9 cellular contexts compared by ENCODE assay signal in the genomic region with DNA sequence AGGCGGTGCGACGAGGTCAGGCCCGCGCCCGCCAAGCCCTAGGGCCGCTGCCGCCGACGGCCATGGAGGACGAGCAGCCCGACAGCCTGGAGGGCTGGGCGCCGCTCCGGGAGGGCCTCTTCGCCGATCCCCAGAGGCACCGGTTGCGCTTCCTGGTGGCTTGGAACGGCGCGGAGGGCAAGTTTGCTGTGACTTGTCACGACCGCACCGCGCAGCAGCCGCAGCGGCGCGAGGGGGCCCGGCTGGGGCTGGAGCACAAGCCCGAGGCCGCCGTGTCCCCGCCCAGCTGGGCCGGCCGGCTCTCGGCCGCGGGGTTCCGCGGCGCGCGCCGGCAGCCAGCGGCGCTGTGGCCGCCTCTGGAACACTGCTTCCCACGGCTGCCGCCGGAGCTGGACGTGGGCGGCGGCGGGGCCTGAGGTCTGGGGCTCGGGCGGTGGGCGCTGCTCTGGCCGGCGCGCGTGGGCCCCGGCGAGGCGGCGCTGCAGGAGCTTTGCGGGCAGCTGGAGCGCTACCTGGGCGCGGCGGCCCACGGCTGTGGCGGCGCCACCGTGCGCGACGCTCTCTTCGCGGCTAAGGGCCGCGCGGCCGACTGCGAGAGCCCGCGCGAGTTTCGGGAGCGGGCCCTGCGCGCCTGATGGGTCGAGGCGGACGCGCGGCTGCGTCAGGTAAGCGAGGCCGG. TPM values are rescaled to one million over a fixed set of nuclear protein-coding genes. Genes with fewer than 3 reads are reported as not detected.
A peak's percentile ranks its signal among the peaks of the same experiment; 100 is the strongest.
DNase-seq lines count a peak whose midpoint lies in the region; TF ChIP-seq lines count a peak whose summit lies in the region.
"Not testable (repeated sequence)": the region's sequence is repeated elsewhere in the genome, so short reads cannot be mapped to it uniquely, and the experiment has no call there.
"Had no signal": no experiment of that assay in that cellular context is flagged by ENCODE, and none has a peak within 500 bp of the region (broad histone marks: within the 10 kb centered on the region; RNA-seq: fewer than 3 reads in every experiment).

No MANE protein-coding gene starts in this region.

- WGBS in thyroid gland, 2 donors: 0% methylated on average over 5 to 6 of the region's 101 CpGs

- intact Hi-C loops in dendritic cell treated with granulocyte-macrophage colony-stimulating factor and Interleukin-4, amounts not matched to agents 40 ng/mL and 50 ng/mL, for 4 days (cut with micrococcal nuclease); thyroid gland (cut with DNase I): not testable (repeated sequence)

- not testable (repeated sequence) for H3K4me1 ChIP-seq in iPS-18a (ENCODE audit: control insufficient read depth, low read depth, low read length); parathyroid adenoma; thyroid gland

- not testable (repeated sequence) for H3K9ac ChIP-seq in iPS-18a (ENCODE audit: low read length); parathyroid adenoma

- H3K4me3 ChIP-seq in HFF-Myc (replicated peaks; ENCODE audit: low read depth, low read length) (peak overlapping the region; percentile 28), iPS-18a (ENCODE audit: low read length) (peak overlapping the region; percentile 24), parathyroid adenoma (ENCODE audit: low read depth, low read length) (peak overlapping the region; percentile 20), thyroid gland (replicated peaks in 1 of 3) (peak overlapping the region in 2 of 3 donors; percentile 34 to 39)

- peak overlapping the region; percentile 60 for H2AFZ ChIP-seq in parathyroid adenoma

- TF ChIP-seq POLR2A in thyroid gland (IDR thresholded peaks at IDR 0.05): peak in 1 of 2 donors; percentile 20

- H3K36me3 ChIP-seq in iPS-18a (ENCODE audit: control insufficient read depth, low read depth, low read length); parathyroid adenoma (ENCODE audit: control insufficient read depth, insufficient read depth, low read length); thyroid gland: not testable (repeated sequence)

- peak overlapping the region; percentile 26 for H3K4me2 ChIP-seq in parathyroid adenoma (ENCODE audit: low read length)

- not testable (repeated sequence) for H3K27me3 Mint-ChIP-seq in dendritic cell treated with granulocyte-macrophage colony-stimulating factor and Interleukin-4, amounts not matched to agents 40 ng/mL and 50 ng/mL, for 4 days

- not testable (repeated sequence) for H3K36me3 Mint-ChIP-seq in dendritic cell treated with granulocyte-macrophage colony-stimulating factor and Interleukin-4, amounts not matched to agents 40 ng/mL and 50 ng/mL, for 4 days (ENCODE audit: low read depth)

- not testable (repeated sequence) for TF ChIP-seq CTCF in HFF-Myc (IDR thresholded peaks at IDR 0.05; ENCODE audit: low read depth, low read length, missing control alignments); parathyroid adenoma (IDR thresholded peaks at IDR 0.05); thyroid gland (IDR thresholded peaks at IDR 0.05)

- H3K9me3 Mint-ChIP-seq in dendritic cell treated with granulocyte-macrophage colony-stimulating factor and Interleukin-4, amounts not matched to agents 40 ng/mL and 50 ng/mL, for 4 days: not testable (repeated sequence)

- not testable (repeated sequence) for H3K4me1 Mint-ChIP-seq in dendritic cell treated with granulocyte-macrophage colony-stimulating factor and Interleukin-4, amounts not matched to agents 40 ng/mL and 50 ng/mL, for 4 days (ENCODE audit: low read depth)

- H3K9me3 ChIP-seq in iPS-18a (ENCODE audit: control insufficient read depth, low read depth, low read length); parathyroid adenoma (ENCODE audit: control insufficient read depth, low read length); thyroid gland: not testable (repeated sequence)

- H3K27me3 ChIP-seq in iPS-18a (ENCODE audit: control insufficient read depth, insufficient read depth, low read length); parathyroid adenoma (ENCODE audit: control insufficient read depth, insufficient read depth, low read length); thyroid gland: not testable (repeated sequence)

- H3K27ac ChIP-seq in iPS-18a (ENCODE audit: low read length): not testable (repeated sequence)
- H3K27ac ChIP-seq in parathyroid adenoma: peak overlapping the region; percentile 70
- peak overlapping the region; percentile 90 to 93 (median 91) for H3K27ac ChIP-seq in thyroid gland

- not testable (repeated sequence) for H3K27ac Mint-ChIP-seq in dendritic cell treated with granulocyte-macrophage colony-stimulating factor and Interleukin-4, amounts not matched to agents 40 ng/mL and 50 ng/mL, for 4 days

- peak; percentile 6 for DNase-seq in ELF-1 (ENCODE audit: low read depth, low spot score)
- not testable (repeated sequence) for DNase-seq in HFF-Myc (ENCODE audit: extremely low read depth, low read depth)
- DNase-seq in NCI-H526 (lab: John Stamatoyannopoulos, UW): peak; percentile 9 to 62
- peak; percentile 20 for DNase-seq in activated T-cell treated with anti-CD3 and anti-CD28 coated beads for 24 hours (ENCODE audit: low read depth)
- peak; percentile 29 to 41 for DNase-seq in thyroid gland

- H3K4me3 Mint-ChIP-seq in dendritic cell treated with granulocyte-macrophage colony-stimulating factor and Interleukin-4, amounts not matched to agents 40 ng/mL and 50 ng/mL, for 4 days: peak overlapping the region; percentile 60

- H3K79me2 ChIP-seq in parathyroid adenoma: not testable (repeated sequence)

RNA-seq across cellular contexts. Expression of gene GOLGA8M, which starts 25.4 kb away (rescaled TPM):
- total RNA-seq in thyroid gland: 10 to 100 TPM in 3 of 4 donors, 1 to 10 TPM in 1; 7.9 to 53.2 (median 32.0) TPM
- total RNA-seq: NCI-H460 had no signal
